Comparison of ENCODE assay signal across 1 cellular context in genomic region chr4:79209822-79210635, GRCh38.
TF ChIP-seq lines count a peak whose summit lies in the region.

No MANE protein-coding gene starts in this region.

TF ChIP-seq in H1, 55 proteins besides CTCF, POLR2A, EP300 and RAD21 (continued from another document):
- TF ChIP-seq, protein P1, sequence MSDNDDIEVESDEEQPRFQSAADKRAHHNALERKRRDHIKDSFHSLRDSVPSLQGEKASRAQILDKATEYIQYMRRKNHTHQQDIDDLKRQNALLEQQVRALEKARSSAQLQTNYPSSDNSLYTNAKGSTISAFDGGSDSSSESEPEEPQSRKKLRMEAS (IDR thresholded peaks at IDR 0.05) = no peak
- no peak for TF ChIP-seq SIX5 (IDR thresholded peaks at IDR 0.05; ENCODE audit: low read depth, low read length)
- TF ChIP-seq SRF (IDR thresholded peaks at IDR 0.05; ENCODE audit: low read depth, low read length) = no peak
- TF ChIP-seq CTBP2 (IDR thresholded peaks at IDR 0.05; ENCODE audit: borderline replicate concordance, insufficient read depth, insufficient read length, low read length) = no peak
- no peak for TF ChIP-seq NANOG (IDR thresholded peaks at IDR 0.05; ENCODE audit: insufficient read depth, low read depth, low read length, poor library complexity, severe bottlenecking)
- TF ChIP-seq JUN (IDR thresholded peaks at IDR 0.05; ENCODE audit: low read depth, low read length) = no peak
- no peak for TF ChIP-seq ATF3 (IDR thresholded peaks at IDR 0.05; ENCODE audit: insufficient read depth, low read depth, low read length)
- no peak for TF ChIP-seq BCL11A (IDR thresholded peaks at IDR 0.05; ENCODE audit: low read depth in 2 of 2, low read length in 2 of 2)
TF ChIP-seq in H1: peak in this region for 0.
